Comparison of ENCODE assay signal across 27 cellular contexts in the genomic region with DNA sequence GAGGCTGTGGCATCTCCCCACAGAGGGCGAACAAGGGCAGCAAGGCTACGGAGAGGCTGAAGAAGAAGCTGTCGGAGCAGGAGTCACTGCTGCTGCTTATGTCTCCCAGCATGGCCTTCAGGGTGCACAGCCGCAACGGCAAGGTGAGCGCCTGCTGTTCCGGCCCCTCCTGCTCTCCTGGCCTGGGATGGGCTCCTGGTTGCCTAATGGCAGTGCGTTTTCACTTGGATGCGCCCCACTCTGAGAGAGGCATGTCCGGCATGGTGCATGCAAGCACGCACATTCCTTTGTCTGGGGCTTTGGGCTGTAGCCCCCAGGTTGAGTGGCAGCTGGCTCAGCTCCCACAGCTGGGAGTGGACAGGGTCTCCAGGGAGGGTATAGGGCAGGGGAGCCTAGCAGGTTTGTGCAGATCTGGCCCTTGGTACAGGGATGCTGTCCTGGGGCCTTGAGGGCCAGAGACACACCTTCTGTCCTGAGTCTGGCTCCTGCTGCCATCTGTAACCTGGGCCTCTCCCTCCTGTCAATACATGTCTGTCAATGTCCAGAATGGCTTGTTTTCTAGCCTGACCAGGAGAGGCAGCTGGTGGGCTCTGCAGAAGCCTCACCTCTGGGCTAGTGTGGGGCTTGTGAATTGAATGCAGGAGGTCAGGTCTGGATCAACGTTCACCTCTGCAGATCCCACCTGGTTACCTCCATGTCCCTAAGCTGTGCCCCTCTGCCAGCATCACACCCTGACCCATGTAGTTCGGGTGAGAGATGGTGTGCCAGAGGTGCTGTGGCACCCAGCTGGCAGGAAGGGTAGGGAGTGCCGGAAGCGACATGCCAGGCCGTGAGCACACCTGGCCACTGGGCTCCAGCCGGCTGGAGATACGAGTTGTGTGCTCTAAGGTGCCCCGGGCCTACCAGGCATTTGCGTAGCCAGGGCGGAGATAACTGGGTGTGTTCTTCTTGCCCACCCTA.
DNase-seq lines count a peak whose midpoint lies in the region; ATAC-seq and TF ChIP-seq lines count a peak whose summit lies in the region.
"Had no signal": no experiment of that assay in that cellular context is flagged by ENCODE, and none has a peak within 500 bp of the region (broad histone marks: within the 10 kb centered on the region; RNA-seq: fewer than 3 reads in every experiment).

No MANE protein-coding gene starts in this region.

- CTCF ChIA-PET in activated CD4-positive, alpha-beta memory T cell treated with anti-CD3 and anti-CD28 coated beads for 36 hours (lab: Charles Lee) = interaction anchor here (0.6 to 4.8 kb wide), 2 partner anchors 58 to 112 kb away, joined by 3 to 40 read pairs; no protein-coding TSS in a partner anchor
- CTCF ChIA-PET in activated CD4-positive, alpha-beta memory T cell treated with anti-CD3 and anti-CD28 coated beads, Interleukin-2, amount 10 ng/mL, durations not matched to agents 7 days and 5 days (lab: Charles Lee) = interaction anchor here (13.2 kb wide), 1 partner anchor 110 kb away, joined by 272 read pairs; the partner anchor contains the start of gene BCR
- CTCF ChIA-PET in IMR-90 (lab: Yijun Ruan, JAX) = interaction anchor here (0.6 kb wide), 1 partner anchor 159 kb away, joined by 3 read pairs; no protein-coding TSS in a partner anchor

- peak overlapping the region; percentile 3 for H3K27ac Mint-ChIP-seq in activated CD4-positive, alpha-beta memory T cell treated with anti-CD3 and anti-CD28 coated beads for 36 hours
- no peak overlapping the region for H3K27ac Mint-ChIP-seq in activated CD4-positive, alpha-beta memory T cell treated with anti-CD3 and anti-CD28 coated beads, Interleukin-2, amount 10 ng/mL, durations not matched to agents 7 days and 5 days
- H3K27ac Mint-ChIP-seq in effector memory CD8-positive, alpha-beta T cell = peak overlapping the region; percentile 15 to 52
- peak overlapping the region; percentile 71 for H3K27ac Mint-ChIP-seq in stimulated activated effector memory CD8-positive, alpha-beta T cell treated with anti-CD3 and anti-CD28 coated beads, Interleukin-12 subunit alpha, Interleukin-12 subunit beta, amount 100 ng/mL, for 72 hours
- H3K27ac Mint-ChIP-seq: B cell; CD8-positive, alpha-beta T cell had no signal

- intact Hi-C loops in activated CD4-positive, alpha-beta memory T cell treated with anti-CD3 and anti-CD28 coated beads for 36 hours (cut with micrococcal nuclease) = no loop called here
- intact Hi-C loops in IMR-90 (cut with micrococcal nuclease) = no loop called here

- no peak overlapping the region for H2BK5ac ChIP-seq in IMR-90 (ENCODE audit: low read depth, low read length, poor library complexity, severe bottlenecking)

- H3K9ac ChIP-seq in IMR-90 (ENCODE audit: low read depth, low read length) = no peak overlapping the region
- H3K9ac ChIP-seq: KMS-11 had no signal

- H3K27me3 ChIP-seq in IMR-90 (ENCODE audit: control insufficient read depth, insufficient read depth, low read length) = no peaks in the 10 kb centered on the region

- no peak overlapping the region for H3K4ac ChIP-seq in IMR-90 (ENCODE audit: low read depth, low read length)

- H3K27me3 Mint-ChIP-seq in activated CD4-positive, alpha-beta memory T cell treated with anti-CD3 and anti-CD28 coated beads for 36 hours = no peaks in the 10 kb centered on the region
- H3K27me3 Mint-ChIP-seq in activated CD4-positive, alpha-beta memory T cell treated with anti-CD3 and anti-CD28 coated beads, Interleukin-2, amount 10 ng/mL, durations not matched to agents 7 days and 5 days = no peaks in the 10 kb centered on the region
- no peaks in the 10 kb centered on the region for H3K27me3 Mint-ChIP-seq in effector memory CD8-positive, alpha-beta T cell
- H3K27me3 Mint-ChIP-seq: B cell had no signal

- H4K8ac ChIP-seq in IMR-90 (ENCODE audit: low read depth in 2 of 2, low read length in 2 of 2) = no peak overlapping the region

- H3K23ac ChIP-seq in IMR-90 (ENCODE audit: low read depth, low read length) = no peak overlapping the region

- peaks cover 44% of the 10 kb centered on the region for H3K36me3 ChIP-seq in IMR-90 (ENCODE audit: control insufficient read depth, insufficient read depth, low read length)

- peaks cover 24% of the 10 kb centered on the region for H3K36me3 Mint-ChIP-seq in activated CD4-positive, alpha-beta memory T cell treated with anti-CD3 and anti-CD28 coated beads for 36 hours
- peaks cover 24% of the 10 kb centered on the region for H3K36me3 Mint-ChIP-seq in activated CD4-positive, alpha-beta memory T cell treated with anti-CD3 and anti-CD28 coated beads, Interleukin-2, amount 10 ng/mL, durations not matched to agents 7 days and 5 days (ENCODE audit: low read depth)
- H3K36me3 Mint-ChIP-seq in effector memory CD8-positive, alpha-beta T cell (ENCODE audit: insufficient read depth) = peaks cover 44% of the 10 kb centered on the region
- H3K36me3 Mint-ChIP-seq in stimulated activated effector memory CD8-positive, alpha-beta T cell treated with anti-CD3 and anti-CD28 coated beads, Interleukin-12 subunit alpha, Interleukin-12 subunit beta, amount 100 ng/mL, for 72 hours = peaks cover 41% of the 10 kb centered on the region

- no peak overlapping the region for H2BK15ac ChIP-seq in IMR-90 (ENCODE audit: low read depth, low read length)

- no peak overlapping the region for H2BK20ac ChIP-seq in IMR-90 (ENCODE audit: low read depth, low read length)

- no peaks in the 10 kb centered on the region; the same call in 1 of the 2 replicates for H3K4me1 ChIP-seq in IMR-90 (ENCODE audit: control insufficient read depth, insufficient read depth, low read length)

- no peak overlapping the region for H2BK120ac ChIP-seq in IMR-90 (ENCODE audit: low read depth, low read length)

- no peak overlapping the region for H3K14ac ChIP-seq in IMR-90 (replicated peaks; ENCODE audit: low read depth, low read length)

- no peak overlapping the region for H3K56ac ChIP-seq in IMR-90 (ENCODE audit: extremely low read depth, insufficient read depth, low read length)

- no peaks in the 10 kb centered on the region for H3K9me3 Mint-ChIP-seq in activated CD4-positive, alpha-beta memory T cell treated with anti-CD3 and anti-CD28 coated beads for 36 hours
- no peaks in the 10 kb centered on the region for H3K9me3 Mint-ChIP-seq in activated CD4-positive, alpha-beta memory T cell treated with anti-CD3 and anti-CD28 coated beads, Interleukin-2, amount 10 ng/mL, durations not matched to agents 7 days and 5 days
- H3K9me3 Mint-ChIP-seq in effector memory CD8-positive, alpha-beta T cell = no peaks in the 10 kb centered on the region
- no peaks in the 10 kb centered on the region for H3K9me3 Mint-ChIP-seq in stimulated activated effector memory CD8-positive, alpha-beta T cell treated with anti-CD3 and anti-CD28 coated beads, Interleukin-12 subunit alpha, Interleukin-12 subunit beta, amount 100 ng/mL, for 72 hours
- H3K9me3 Mint-ChIP-seq: CD8-positive, alpha-beta T cell had no signal

- H2AK9ac ChIP-seq in IMR-90 (replicated peaks; ENCODE audit: low read depth, low read length, poor library complexity) = peak overlapping the region; percentile 24

- POLR2A ChIA-PET in activated CD4-positive, alpha-beta memory T cell treated with anti-CD3 and anti-CD28 coated beads for 36 hours (lab: Charles Lee) = no interaction called here
- POLR2A ChIA-PET in activated CD4-positive, alpha-beta memory T cell treated with anti-CD3 and anti-CD28 coated beads, Interleukin-2, amount 10 ng/mL, durations not matched to agents 7 days and 5 days (lab: Charles Lee) = no interaction called here
- POLR2A ChIA-PET in IMR-90 (lab: Charles Lee; ENCODE audit: unreplicated experiment) = no interaction called here

- H3K4me1 Mint-ChIP-seq in activated CD4-positive, alpha-beta memory T cell treated with anti-CD3 and anti-CD28 coated beads for 36 hours (ENCODE audit: low read depth) = no peaks in the 10 kb centered on the region
- no peaks in the 10 kb centered on the region for H3K4me1 Mint-ChIP-seq in activated CD4-positive, alpha-beta memory T cell treated with anti-CD3 and anti-CD28 coated beads, Interleukin-2, amount 10 ng/mL, durations not matched to agents 7 days and 5 days
- H3K4me1 Mint-ChIP-seq in effector memory CD8-positive, alpha-beta T cell (ENCODE audit: low read depth in 2 of 2) = no peaks in the 10 kb centered on the region
- no peaks in the 10 kb centered on the region for H3K4me1 Mint-ChIP-seq in stimulated activated effector memory CD8-positive, alpha-beta T cell treated with anti-CD3 and anti-CD28 coated beads, Interleukin-12 subunit alpha, Interleukin-12 subunit beta, amount 100 ng/mL, for 72 hours
- H3K4me1 Mint-ChIP-seq: B cell had no signal

- peaks cover 0 to 7% of the 10 kb centered on the region in 2 experiments; a peak in 1 of 4 replicates for H3K79me1 ChIP-seq in IMR-90 (ENCODE audit: low read depth in 1 of 2, low read length in 2 of 2)

- H3K4me3 ChIP-seq in IMR-90 (ENCODE audit: insufficient read depth, low read depth, low read length) = no peak overlapping the region
- H3K4me3 ChIP-seq: GM12878, PC-9, SK-N-MC had no signal

- ATAC-seq in IMR-90 (ENCODE audit: low read depth) = no peak
- no peak for ATAC-seq in effector memory CD8-positive, alpha-beta T cell (replicated peaks)
- no peak for ATAC-seq in stimulated activated effector memory CD8-positive, alpha-beta T cell treated with anti-CD3 and anti-CD28 coated beads, Interleukin-12 subunit alpha, Interleukin-12 subunit beta, amount 100 ng/mL, for 72 hours
- no peak for ATAC-seq in GM18861 (IDR thresholded peaks at IDR 0.05; ENCODE audit: unreplicated experiment)
- ATAC-seq in GM19452 (IDR thresholded peaks at IDR 0.05; ENCODE audit: unreplicated experiment) = no peak
- ATAC-seq: CD8-positive, alpha-beta T cell; GM12878; HCT116 had no signal

- in situ Hi-C loops in IMR-90 (cut with MboI; ENCODE audit: low sequenced_read_pairs) = loop anchor here (25.0 kb wide), 1 partner anchor 325 kb away; no protein-coding TSS in a partner anchor

- no peaks in the 10 kb centered on the region for H3K9me3 ChIP-seq in IMR-90 (ENCODE audit: control insufficient read depth, insufficient read depth, low read length)
- H3K9me3 ChIP-seq: Caco-2 had no signal

- peaks cover 6% of the 10 kb centered on the region; the same call in 1 of the 2 replicates for H4K20me1 ChIP-seq in IMR-90 (ENCODE audit: insufficient read depth, low read length)

- no TSS peak for BruUV-seq in IMR-90 (replicated peaks; lab: Mats Ljungman, UMichigan)

- H2AK5ac ChIP-seq in IMR-90 (ENCODE audit: low read depth, low read length) = no peak overlapping the region

- no peak overlapping the region for H3K18ac ChIP-seq in IMR-90 (ENCODE audit: low read depth, low read length)

- H3K4me3 Mint-ChIP-seq in activated CD4-positive, alpha-beta memory T cell treated with anti-CD3 and anti-CD28 coated beads for 36 hours = no peak overlapping the region
- no peak overlapping the region for H3K4me3 Mint-ChIP-seq in activated CD4-positive, alpha-beta memory T cell treated with anti-CD3 and anti-CD28 coated beads, Interleukin-2, amount 10 ng/mL, durations not matched to agents 7 days and 5 days
- no peak overlapping the region for H3K4me3 Mint-ChIP-seq in effector memory CD8-positive, alpha-beta T cell
- no peak overlapping the region for H3K4me3 Mint-ChIP-seq in stimulated activated effector memory CD8-positive, alpha-beta T cell treated with anti-CD3 and anti-CD28 coated beads, Interleukin-12 subunit alpha, Interleukin-12 subunit beta, amount 100 ng/mL, for 72 hours
- H3K4me3 Mint-ChIP-seq: B cell; CD8-positive, alpha-beta T cell had no signal

- H3K27ac ChIP-seq in IMR-90 (ENCODE audit: insufficient read depth, low read length) = no peak overlapping the region
- H3K27ac ChIP-seq: 22Rv1, C4-2B, KMS-11, PC-9, SK-N-MC had no signal

- no peak overlapping the region for H2AFZ ChIP-seq in IMR-90 (replicated peaks; ENCODE audit: low read length, poor library complexity)
- H2AFZ ChIP-seq: PC-9 had no signal

- H4K91ac ChIP-seq in IMR-90 (ENCODE audit: insufficient read depth, low read depth, low read length) = no peak overlapping the region

- H4K5ac ChIP-seq in IMR-90 (ENCODE audit: low read depth, low read length) = no peak overlapping the region

- dilution Hi-C loops in IMR-90 (cut with HindIII; ENCODE audit: low sequenced_read_pairs, unreplicated experiment) = no loop called here

- TF ChIP-seq POLR2A in IMR-90 (IDR thresholded peaks at IDR 0.05; ENCODE audit: low read depth, low read length) = no peak

- TF ChIP-seq RAD21 in IMR-90 (IDR thresholded peaks at IDR 0.05; ENCODE audit: low read length) = no peak

- no peak overlapping the region for H3K4me2 ChIP-seq in IMR-90 (ENCODE audit: low read depth, low read length)
- H3K4me2 ChIP-seq: KMS-11, PC-9 had no signal

- 93% methylated on average over 9 of the region's 21 CpGs; no CpG with 5 or more reads in 1 of the 2 experiments for WGBS in IMR-90 (ENCODE audit: extremely low coverage in 2 of 2, insufficient read length in 1 of 2), 2 experiments

- DNase-seq in activated CD4-positive, alpha-beta memory T cell treated with anti-CD3 and anti-CD28 coated beads for 36 hours = no peak
- DNase-seq in activated CD4-positive, alpha-beta memory T cell treated with anti-CD3 and anti-CD28 coated beads, Interleukin-2, amount 10 ng/mL, durations not matched to agents 7 days and 5 days = no peak
- DNase-seq in IMR-90 = no peak
- no peak for DNase-seq in effector memory CD8-positive, alpha-beta T cell
- DNase-seq in stimulated activated effector memory CD8-positive, alpha-beta T cell treated with anti-CD3 and anti-CD28 coated beads, Interleukin-12 subunit alpha, Interleukin-12 subunit beta, amount 100 ng/mL, for 72 hours (ENCODE audit: low spot score in 2 of 2) = no peak
- DNase-seq: Caco-2; CD8-positive, alpha-beta T cell; DMS79; EL; GDM1; MM.1S; NCI-H1417; NCI-H1694; NCI-H2081; NCI-H2227 treated with DMSO at 0.1 percent for 48 hours; NCI-H526 treated with DMSO at 0.1 percent for 48 hours; PC-9; SIG-M5 had no signal

- H3K9me1 ChIP-seq in IMR-90 (ENCODE audit: insufficient read depth, low read length) = 0 out of 2 replicates have a peak, but pooled peaks cover 11% of the 10 kb centered on the region

- no peak for TF ChIP-seq CTCF in IMR-90 (conservative IDR thresholded peaks at IDR 0.05; ENCODE audit: low read depth, low read length)
